ENCODE assay signal across 26 cellular contexts in genomic region chr9:107049825-107050184, GRCh38.
DNase-seq lines count a peak whose midpoint lies in the region; ATAC-seq lines count a peak whose summit lies in the region.
"Had no signal": no experiment of that assay in that cellular context is flagged by ENCODE, and none has a peak within 500 bp of the region (broad histone marks: within the 10 kb centered on the region; RNA-seq: fewer than 3 reads in every experiment).

No MANE protein-coding gene starts in this region.

- ATAC-seq in GM21526 (IDR thresholded peaks at IDR 0.05; ENCODE audit: low FRiP score, unreplicated experiment): no peak
- ATAC-seq in Right ventricle myocardium superior (ENCODE audit: poor library complexity): no peak
- ATAC-seq: GM12878, T-cell had no signal

- WGBS in neuronal stem cell (ENCODE audit: extremely low coverage in 2 of 2, insufficient read length in 2 of 2, insufficient replicate concordance in 1 of 2), 2 donors: no CpG with 5 or more reads among the region's 2 CpGs

- H3K79me1 ChIP-seq in neuronal stem cell (ENCODE audit: low read depth, low read length): no peaks in the 10 kb centered on the region

- H3K23ac ChIP-seq in neuronal stem cell (ENCODE audit: low read depth, low read length, poor library complexity): no peak overlapping the region

- DNase-seq in H7: peak; percentile 19
- peak; percentile 18 for DNase-seq in NCI-H69 (lab: John Stamatoyannopoulos, UW)
- peak; percentile 33 for DNase-seq in iPS DF 19.7 (ENCODE audit: low read depth, low spot score)
- no peak for DNase-seq in neuronal stem cell (ENCODE audit: low spot score)
- no peak for DNase-seq in NCI-H1436 (lab: John Stamatoyannopoulos, UW)
- DNase-seq in Right ventricle myocardium superior: no peak
- DNase-seq: AML-193; CD4-positive, alpha-beta memory T cell; COR-L47; GDM1; HFFc6; IMR-90; KG1; MG63; NCI-H1105 treated with DMSO at 0.1 percent for 48 hours; NCI-H2029; NCI-H524; NCI-H774; NK-92 treated with Interleukin-12 subunit alpha and Interleukin-12 subunit beta, amount 100 ng/mL, for 24 hours; RPMI8226; SHP77; T-cell had no signal

- intact Hi-C loops in Right ventricle myocardium superior (cut with DNase I): no loop called here

- H3K36me3 ChIP-seq in H7 (replicated peaks; ENCODE audit: control insufficient read depth, insufficient read depth, low read length) (no peaks in the 10 kb centered on the region), neuronal stem cell (replicated peaks in 1 of 2; ENCODE audit: control insufficient read depth in 2 of 2, insufficient read depth in 2 of 2, low read length in 2 of 2) (no peaks in the 10 kb centered on the region)
- H3K36me3 ChIP-seq: BLaER1 treated with 17β-estradiol and CSF1 and Interleukin-3, amounts not matched to agents 10 nM and 100 nM; HAP-1; MG63 had no signal

- no peak overlapping the region for H4K91ac ChIP-seq in neuronal stem cell (ENCODE audit: low read depth, low read length, poor library complexity)

- no peak overlapping the region for H3K4ac ChIP-seq in neuronal stem cell (ENCODE audit: low read length)

- no peak overlapping the region for H3K27ac ChIP-seq in neuronal stem cell (replicated peaks; ENCODE audit: low read length)
- H3K27ac ChIP-seq: BLaER1 treated with 17β-estradiol and CSF1 and Interleukin-3, amounts not matched to agents 10 nM and 100 nM had no signal

- H3K4me2 ChIP-seq in neuronal stem cell (ENCODE audit: insufficient read depth, low read length, poor library complexity, severe bottlenecking): no peak overlapping the region
- H3K4me2 ChIP-seq: BLaER1 treated with 17β-estradiol and CSF1 and Interleukin-3, amounts not matched to agents 10 nM and 100 nM had no signal

- H2BK120ac ChIP-seq in neuronal stem cell (ENCODE audit: low read depth, low read length): no peak overlapping the region

- H2BK15ac ChIP-seq in neuronal stem cell (ENCODE audit: low read length): no peak overlapping the region

- H3K9ac ChIP-seq in neuronal stem cell (ENCODE audit: low read depth, low read length, poor library complexity): no peak overlapping the region
- H3K9ac ChIP-seq: BLaER1 treated with 17β-estradiol and CSF1 and Interleukin-3, amounts not matched to agents 10 nM and 100 nM had no signal

- H2BK12ac ChIP-seq in neuronal stem cell (ENCODE audit: low read length): no peak overlapping the region

- peaks cover 9 to 11% of the 10 kb centered on the region in 2 donors for H3K4me1 ChIP-seq in neuronal stem cell (ENCODE audit: control insufficient read depth in 2 of 2, insufficient read depth in 1 of 2, low read depth in 1 of 2, low read length in 2 of 2)
- H3K4me1 ChIP-seq: BLaER1 treated with 17β-estradiol and CSF1 and Interleukin-3, amounts not matched to agents 10 nM and 100 nM had no signal

- H2AFZ ChIP-seq in neuronal stem cell (ENCODE audit: low read length): peak overlapping the region; percentile 56

- H3K4me3 ChIP-seq in H7 (ENCODE audit: insufficient read depth, low read depth, low read length) (no peak overlapping the region), neuronal stem cell (ENCODE audit: low read length in 2 of 2) (no peak overlapping the region)
- H3K4me3 ChIP-seq: BLaER1 treated with 17β-estradiol and CSF1 and Interleukin-3, amounts not matched to agents 10 nM and 100 nM; GM12878; HAP-1; MG63 had no signal

- no peaks in the 10 kb centered on the region for H3K9me3 ChIP-seq in neuronal stem cell (replicated peaks in 1 of 2; ENCODE audit: control insufficient read depth in 2 of 2, insufficient read depth in 1 of 2, low read depth in 1 of 2, low read length in 2 of 2)
- H3K9me3 ChIP-seq: BLaER1 treated with 17β-estradiol and CSF1 and Interleukin-3, amounts not matched to agents 10 nM and 100 nM; HAP-1; MG63 had no signal

- H3K18ac ChIP-seq in neuronal stem cell (ENCODE audit: low read length): peak overlapping the region; percentile 45

- no peak overlapping the region for H4K8ac ChIP-seq in neuronal stem cell (ENCODE audit: low read depth, low read length)

- H2AK5ac ChIP-seq in neuronal stem cell (ENCODE audit: low read depth, low read length): no peak overlapping the region

- H3K27me3 ChIP-seq in H7 (ENCODE audit: control insufficient read depth, insufficient read depth, low read length) (no peaks in the 10 kb centered on the region), neuronal stem cell (ENCODE audit: control insufficient read depth in 3 of 3, insufficient read depth in 3 of 3, low read depth in 1 of 3, low read length in 3 of 3) (no peaks in the 10 kb centered on the region)
- H3K27me3 ChIP-seq: BLaER1 treated with 17β-estradiol and CSF1 and Interleukin-3, amounts not matched to agents 10 nM and 100 nM; MG63 had no signal

- H2BK5ac ChIP-seq in neuronal stem cell (ENCODE audit: low read length): no peak overlapping the region

- H3K14ac ChIP-seq in neuronal stem cell (ENCODE audit: low read length): no peak overlapping the region

Comparison
In these comparisons a context has a peak if more than half of its experiments do, and no peak if none do; other contexts are left out.
1. DNase-seq: peak in H7 (single experiment), NCI-H69 (single experiment) and iPS DF 19.7 (single experiment); none in neuronal stem cell (single experiment), NCI-H1436 (single experiment) and Right ventricle myocardium superior (single experiment).